Comparison of ENCODE assay signal across 10 cellular contexts in genomic region chr12:124397807-124398577, GRCh38.
A peak's percentile ranks its signal among the peaks of the same experiment; 100 is the strongest.
DNase-seq lines count a peak whose midpoint lies in the region; ATAC-seq and TF ChIP-seq lines count a peak whose summit lies in the region.
"Had no signal": no experiment of that assay in that cellular context is flagged by ENCODE, and none has a peak within 500 bp of the region (broad histone marks: within the 10 kb centered on the region; RNA-seq: fewer than 3 reads in every experiment).

No MANE protein-coding gene starts in this region.

- H3K9me3 Mint-ChIP-seq in osteocyte (ENCODE audit: unreplicated experiment): no peaks in the 10 kb centered on the region
- no peaks in the 10 kb centered on the region for H3K9me3 Mint-ChIP-seq in effector memory CD8-positive, alpha-beta T cell

- in situ Hi-C loops in T47D (cut with HindIII; ENCODE audit: low pct_unique_long_range_greater_than_20kb, low sequenced_read_pairs): no loop called here

- peak overlapping the region; percentile 8 for H3K27ac ChIP-seq in muscle layer of duodenum (ENCODE audit: low read length)

- TF ChIP-seq CTCF in osteocyte (IDR thresholded peaks at IDR 0.05): no peak

- no peaks in the 10 kb centered on the region for H3K9me3 ChIP-seq in muscle layer of duodenum (ENCODE audit: control insufficient read depth in 1 of 2, low read length in 2 of 2)

- H3K36me3 Mint-ChIP-seq in osteocyte (ENCODE audit: unreplicated experiment): peaks cover 24% of the 10 kb centered on the region
- peaks cover 22% of the 10 kb centered on the region for H3K36me3 Mint-ChIP-seq in effector memory CD8-positive, alpha-beta T cell (ENCODE audit: insufficient read depth)

- H3K36me3 ChIP-seq in muscle layer of duodenum (ENCODE audit: control insufficient read depth in 1 of 2, insufficient read depth in 2 of 2, low read length in 2 of 2): peaks cover 27 to 33% of the 10 kb centered on the region in 2 donors

- H3K27ac Mint-ChIP-seq in osteocyte (ENCODE audit: unreplicated experiment): no peak overlapping the region
- H3K27ac Mint-ChIP-seq in effector memory CD8-positive, alpha-beta T cell: peak overlapping the region in 1 of 2 donors; percentile 63

- peak; percentile 33 for DNase-seq in COR-L47 (lab: John Stamatoyannopoulos, UW)
- peak; percentile 51 for DNase-seq in M059J (ENCODE audit: low read depth)
- peak; percentile 45 to 64 for DNase-seq in T47D (ENCODE audit: low read depth in 1 of 2, low spot score in 1 of 2)
- DNase-seq in osteocyte (ENCODE audit: extremely low spot score, unreplicated experiment): no peak
- no peak for DNase-seq in activated naive CD4-positive, alpha-beta T cell (lab: John Stamatoyannopoulos, UW)
- DNase-seq in effector memory CD8-positive, alpha-beta T cell: no peak
- DNase-seq: NCI-H1930; stimulated activated naive CD4-positive, alpha-beta T cell had no signal

- H3K4me3 Mint-ChIP-seq in osteocyte (ENCODE audit: unreplicated experiment): no peak overlapping the region
- H3K4me3 Mint-ChIP-seq in effector memory CD8-positive, alpha-beta T cell: no peak overlapping the region

- no peak for ATAC-seq in effector memory CD8-positive, alpha-beta T cell (replicated peaks)
- no peak for ATAC-seq in HG02884 (IDR thresholded peaks at IDR 0.05; ENCODE audit: unreplicated experiment)

- no peaks in the 10 kb centered on the region for H3K27me3 Mint-ChIP-seq in osteocyte (ENCODE audit: unreplicated experiment)
- no peaks in the 10 kb centered on the region for H3K27me3 Mint-ChIP-seq in effector memory CD8-positive, alpha-beta T cell

- H3K4me1 ChIP-seq in muscle layer of duodenum (ENCODE audit: control insufficient read depth in 1 of 2, insufficient read depth in 2 of 2, low read length in 2 of 2): peaks cover 23 to 96% of the 10 kb centered on the region in 2 donors

- H3K4me3 ChIP-seq in muscle layer of duodenum (ENCODE audit: low read depth in 1 of 2, low read length in 2 of 2): no peak overlapping the region

- H3K27me3 ChIP-seq in muscle layer of duodenum (ENCODE audit: low read depth, low read length): no peaks in the 10 kb centered on the region

- H3K4me1 Mint-ChIP-seq in osteocyte (ENCODE audit: unreplicated experiment): peaks cover 58% of the 10 kb centered on the region
- peaks cover 7 to 12% of the 10 kb centered on the region in 2 donors for H3K4me1 Mint-ChIP-seq in effector memory CD8-positive, alpha-beta T cell (ENCODE audit: low read depth in 2 of 2)

Comparison
In these comparisons a context has a peak if more than half of its experiments do, and no peak if none do; other contexts are left out.
1. DNase-seq: peak in COR-L47 (single experiment), M059J (single experiment) and T47D (2 of 2); none in osteocyte (single experiment), activated naive CD4-positive, alpha-beta T cell (0 of 4) and effector memory CD8-positive, alpha-beta T cell (0 of 3).